In genomic region chr16:2470603-2471015, GRCh38 we compare ENCODE assay signal across 9 cellular contexts. TPM values are rescaled to one million over a fixed set of nuclear protein-coding genes. Genes with fewer than 3 reads are reported as not detected.
DNase-seq lines count a peak whose midpoint lies in the region; ATAC-seq and TF ChIP-seq lines count a peak whose summit lies in the region.
"Had no signal": no experiment of that assay in that cellular context is flagged by ENCODE, and none has a peak within 500 bp of the region (broad histone marks: within the 10 kb centered on the region; RNA-seq: fewer than 3 reads in every experiment).

No MANE protein-coding gene starts in this region.

- H3K9me1 ChIP-seq in IMR-90 (ENCODE audit: insufficient read depth, low read length), result peaks cover 8% of the 10 kb centered on the region

- H3K4me1 ChIP-seq in A673 (ENCODE audit: insufficient read depth, low read length, poor library complexity, severe bottlenecking) (peaks cover 63% of the 10 kb centered on the region), IMR-90 (ENCODE audit: control insufficient read depth, insufficient read depth, low read length) (peaks cover 21% of the 10 kb centered on the region), gastroesophageal sphincter (peaks cover 0 to 73% (median 41%) of the 10 kb centered on the region in 3 donors)
- peaks cover 31% of the 10 kb centered on the region for H3K4me1 ChIP-seq in CD8-positive, alpha-beta T cell (ENCODE audit: insufficient read depth, low read length)

- H4K20me1 ChIP-seq in IMR-90 (ENCODE audit: insufficient read depth, low read length), result 0 out of 2 replicates have a peak, but pooled peaks cover 5% of the 10 kb centered on the region

- H3K4me3 Mint-ChIP-seq in CD8-positive, alpha-beta T cell, result no peak overlapping the region

- peak overlapping the region; percentile 88 for H2AK9ac ChIP-seq in IMR-90 (replicated peaks; ENCODE audit: low read depth, low read length, poor library complexity)

- TF ChIP-seq CTCF in A673 (conservative IDR thresholded peaks at IDR 0.05; ENCODE audit: low read depth, low read length), result no peak
- no peak for TF ChIP-seq CTCF in IMR-90 (conservative IDR thresholded peaks at IDR 0.05; ENCODE audit: low read depth, low read length)
- TF ChIP-seq CTCF in CD8-positive, alpha-beta T cell (IDR thresholded peaks at IDR 0.05), result no peak
- TF ChIP-seq CTCF in gastroesophageal sphincter (IDR thresholded peaks at IDR 0.05), result no peak

- H3K27ac Mint-ChIP-seq in CD8-positive, alpha-beta T cell, result no peak overlapping the region
- H3K27ac Mint-ChIP-seq: effector memory CD8-positive, alpha-beta T cell had no signal

- H3K27me3 Mint-ChIP-seq in CD8-positive, alpha-beta T cell (ENCODE audit: low read depth), result peaks cover 28% of the 10 kb centered on the region

- peaks cover 19% of the 10 kb centered on the region for H3K4me1 Mint-ChIP-seq in CD8-positive, alpha-beta T cell (ENCODE audit: low read depth)

- DNase-seq in A673 (ENCODE audit: low spot score) (peak; percentile 54), IMR-90 (no peak)
- DNase-seq in CD8-positive, alpha-beta T cell, result no peak
- DNase-seq: effector memory CD8-positive, alpha-beta T cell; uterus had no signal

- H3K4me3 ChIP-seq in A673 (ENCODE audit: low read depth, low read length, poor library complexity, severe bottlenecking), result peak overlapping the region; percentile 46
- H3K4me3 ChIP-seq in IMR-90 (ENCODE audit: insufficient read depth, low read depth, low read length), result no peak overlapping the region
- H3K4me3 ChIP-seq in CD8-positive, alpha-beta T cell (ENCODE audit: low read depth, low read length), result no peak overlapping the region
- H3K4me3 ChIP-seq in gastroesophageal sphincter, result peak overlapping the region in 1 of 2 donors; percentile 43
- H3K4me3 ChIP-seq: uterus had no signal

- no peak for ATAC-seq in IMR-90 (ENCODE audit: low read depth)
- ATAC-seq in CD8-positive, alpha-beta T cell, result no peak
- no peak for ATAC-seq in gastroesophageal sphincter
- no peak for ATAC-seq in HG03095 (IDR thresholded peaks at IDR 0.05; ENCODE audit: unreplicated experiment)
- ATAC-seq: effector memory CD8-positive, alpha-beta T cell had no signal

- no peak overlapping the region; the same call in 1 of the 2 replicates for H3K4me2 ChIP-seq in IMR-90 (ENCODE audit: low read depth, low read length)

- H2AK5ac ChIP-seq in IMR-90 (ENCODE audit: low read depth, low read length), result no peak overlapping the region

- no peak overlapping the region for H3K56ac ChIP-seq in IMR-90 (ENCODE audit: extremely low read depth, insufficient read depth, low read length)

- no peak for TF ChIP-seq RAD21 in IMR-90 (IDR thresholded peaks at IDR 0.05; ENCODE audit: low read length)

- BruUV-seq in A673 (replicated peaks; lab: Mats Ljungman, UMichigan) (no TSS peak), IMR-90 (replicated peaks; lab: Mats Ljungman, UMichigan) (no TSS peak)

- peak overlapping the region; percentile 97 for H3K27ac ChIP-seq in A673 (ENCODE audit: low read depth, low read length, poor library complexity, severe bottlenecking)
- H3K27ac ChIP-seq in IMR-90 (ENCODE audit: insufficient read depth, low read length), result no peak overlapping the region
- H3K27ac ChIP-seq in angular gyrus (ENCODE audit: low read depth, low read length), result peak overlapping the region; percentile 45
- H3K27ac ChIP-seq in CD8-positive, alpha-beta T cell (ENCODE audit: low read depth, low read length), result no peak overlapping the region
- H3K27ac ChIP-seq in gastroesophageal sphincter, result peak overlapping the region in 1 of 4 donors; percentile 29

- peak overlapping the region; percentile 17; the same call in 1 of the 2 replicates for H4K91ac ChIP-seq in IMR-90 (ENCODE audit: insufficient read depth, low read depth, low read length)

- no peak overlapping the region for H3K18ac ChIP-seq in IMR-90 (ENCODE audit: low read depth, low read length)

- H3K9me3 ChIP-seq in A673 (ENCODE audit: low read depth, low read length, poor library complexity, severe bottlenecking) (no peaks in the 10 kb centered on the region), IMR-90 (ENCODE audit: control insufficient read depth, insufficient read depth, low read length) (no peaks in the 10 kb centered on the region), gastroesophageal sphincter (no peaks in the 10 kb centered on the region)
- H3K9me3 ChIP-seq in CD8-positive, alpha-beta T cell (ENCODE audit: low read length), result no peaks in the 10 kb centered on the region
- H3K9me3 ChIP-seq: uterus had no signal

- no peak overlapping the region for H3K9ac ChIP-seq in IMR-90 (ENCODE audit: low read depth, low read length)

- POLR2A ChIA-PET in A673 (lab: Charles Lee; ENCODE audit: low non-redundant PET), result interaction anchor here (0.6 kb wide), 1 partner anchor 212 kb away, joined by 6 read pairs; the partner anchor contains the start of gene KCTD5
- POLR2A ChIA-PET in IMR-90 (lab: Charles Lee; ENCODE audit: unreplicated experiment), result interaction anchor here (1.0 kb wide), 1 partner anchor 41 kb away, joined by 3 read pairs; no protein-coding TSS in a partner anchor
- POLR2A ChIA-PET in CD8-positive, alpha-beta T cell (lab: Charles Lee), result interaction anchor here (2.2 kb wide), 1 partner anchor 11 kb away, joined by 6 read pairs; the partner anchor contains the start of gene TEDC2

- H3K4ac ChIP-seq in IMR-90 (ENCODE audit: low read depth, low read length), result 0 out of 2 replicates have a peak overlapping the region, but pooled peaks have one; percentile 7

- TF ChIP-seq POLR2A in IMR-90 (IDR thresholded peaks at IDR 0.05; ENCODE audit: low read depth, low read length) (no peak), gastroesophageal sphincter (IDR thresholded peaks at IDR 0.05) (no peak)

- 28% methylated on average over 5 of the region's 9 CpGs; no CpG with 5 or more reads in 1 of the 2 experiments for WGBS in IMR-90 (ENCODE audit: extremely low coverage in 2 of 2, insufficient read length in 1 of 2), 2 experiments
- 70% methylated on average over 2 of the region's 9 CpGs; no CpG with 5 or more reads in 1 of the 2 donors for WGBS in gastroesophageal sphincter (ENCODE audit: low coverage in 1 of 2), 2 donors

- peaks cover 5 to 28% of the 10 kb centered on the region in 2 experiments; a peak in 2 of 4 replicates for H3K79me1 ChIP-seq in IMR-90 (ENCODE audit: low read depth in 1 of 2, low read length in 2 of 2)

- in situ Hi-C loops in IMR-90 (cut with MboI; ENCODE audit: low sequenced_read_pairs), result no loop called here

- peak overlapping the region; percentile 32 for H2AFZ ChIP-seq in IMR-90 (replicated peaks; ENCODE audit: low read length, poor library complexity)

- CTCF ChIA-PET in A673 (lab: Charles Lee) (interaction anchor here (1.1 kb wide), 1 partner anchor 31 kb away, joined by 7 read pairs; no protein-coding TSS in a partner anchor), IMR-90 (lab: Yijun Ruan, JAX) (no interaction called here)
- CTCF ChIA-PET in CD8-positive, alpha-beta T cell (lab: Charles Lee), result interaction anchor here (0.8 to 1.5 kb wide), 2 partner anchors 16 to 30 kb away, joined by 3 read pairs; no protein-coding TSS in a partner anchor

- H2BK5ac ChIP-seq in IMR-90 (ENCODE audit: low read depth, low read length, poor library complexity, severe bottlenecking), result no peak overlapping the region

- no peak overlapping the region for H2BK15ac ChIP-seq in IMR-90 (ENCODE audit: low read depth, low read length)

- peak overlapping the region in 1 of 2 experiments; percentile 6; a peak in 1 of 4 replicates for H4K8ac ChIP-seq in IMR-90 (ENCODE audit: low read depth in 2 of 2, low read length in 2 of 2)

- peak overlapping the region; percentile 24; the same call in 1 of the 2 replicates for H3K23ac ChIP-seq in IMR-90 (ENCODE audit: low read depth, low read length)

- H2BK120ac ChIP-seq in IMR-90 (ENCODE audit: low read depth, low read length), result no peak overlapping the region

- peak overlapping the region; percentile 25; the same call in 1 of the 2 replicates for H4K5ac ChIP-seq in IMR-90 (ENCODE audit: low read depth, low read length)

- H3K27me3 ChIP-seq in A673 (replicated peaks; ENCODE audit: insufficient read depth, low read depth, low read length, poor library complexity) (no peaks in the 10 kb centered on the region), IMR-90 (ENCODE audit: control insufficient read depth, insufficient read depth, low read length) (no peaks in the 10 kb centered on the region; the same call in 1 of the 2 replicates), gastroesophageal sphincter (peaks cover 67% of the 10 kb centered on the region)
- peaks cover 30% of the 10 kb centered on the region for H3K27me3 ChIP-seq in CD8-positive, alpha-beta T cell (ENCODE audit: insufficient read depth, low read length)

- H3K9me3 Mint-ChIP-seq in CD8-positive, alpha-beta T cell, result no peaks in the 10 kb centered on the region
- H3K9me3 Mint-ChIP-seq: effector memory CD8-positive, alpha-beta T cell had no signal

- intact Hi-C loops in A673 (cut with micrococcal nuclease; ENCODE audit: unreplicated experiment), result no loop called here
- intact Hi-C loops in IMR-90 (cut with micrococcal nuclease), result no loop called here
- intact Hi-C loops in CD8-positive, alpha-beta T cell (cut with DNase I, micrococcal nuclease), result no loop called here

- H2BK20ac ChIP-seq in IMR-90 (ENCODE audit: low read depth, low read length), result no peak overlapping the region

- dilution Hi-C loops in IMR-90 (cut with HindIII; ENCODE audit: low sequenced_read_pairs, unreplicated experiment), result no loop called here

- no peaks in the 10 kb centered on the region for H3K36me3 Mint-ChIP-seq in CD8-positive, alpha-beta T cell

- H3K36me3 ChIP-seq in A673 (ENCODE audit: insufficient read depth, low read length, poor library complexity, severe bottlenecking), result no peaks in the 10 kb centered on the region
- no peaks in the 10 kb centered on the region for H3K36me3 ChIP-seq in IMR-90 (ENCODE audit: control insufficient read depth, insufficient read depth, low read length)
- no peaks in the 10 kb centered on the region for H3K36me3 ChIP-seq in CD8-positive, alpha-beta T cell (ENCODE audit: insufficient read depth, low read length)
- H3K36me3 ChIP-seq in gastroesophageal sphincter, result no peaks in the 10 kb centered on the region
- H3K36me3 ChIP-seq: uterus had no signal

- no peak for TF ChIP-seq EP300 in gastroesophageal sphincter (IDR thresholded peaks at IDR 0.05)

- H3K14ac ChIP-seq in IMR-90 (replicated peaks; ENCODE audit: low read depth, low read length), result peak overlapping the region; percentile 66; the same call in 1 of the 2 replicates

RNA-seq across cellular contexts. Expression of gene NTN3, which starts 0.5 kb away (rescaled TPM):
- total RNA-seq in A673 (2021), result 1.6 and 2.9 TPM in 2 replicates
- total RNA-seq in IMR-90 (2012; rRNA removed), result 0.18 and 0.28 TPM in 2 replicates
- 0.38 and 0.72 TPM in 2 replicates for polyA plus RNA-seq in IMR-90 (2012; rRNA removed)
- 0.44 and 0.96 TPM in 2 replicates for polyA plus RNA-seq in IMR-90 (2012; cell fraction: cytosol; rRNA removed)
- polyA plus RNA-seq in IMR-90 (2012; cell fraction: nucleus; rRNA removed; ENCODE audit: low replicate concordance), result 0.72 and 2.1 TPM in 2 replicates
- total RNA-seq in CD8-positive, alpha-beta T cell, result not detected
- not detected for total RNA-seq in gastroesophageal sphincter
- total RNA-seq: RPMI7951 had no signal

RNA-seq across cellular contexts. Expression of gene TBC1D24, which starts 4.3 kb away (rescaled TPM):
- 24.2 and 27.1 TPM in 2 replicates for total RNA-seq in A673 (2021)
- total RNA-seq in IMR-90 (2012; rRNA removed), result 7.5 and 8.6 TPM in 2 replicates
- polyA plus RNA-seq in IMR-90 (2012; rRNA removed), result 13.4 and 16.2 TPM in 2 replicates
- 6.5 and 11.7 TPM in 2 replicates for polyA plus RNA-seq in IMR-90 (2012; cell fraction: cytosol; rRNA removed)
- polyA plus RNA-seq in IMR-90 (2012; cell fraction: nucleus; rRNA removed; ENCODE audit: low replicate concordance), result 28.4 and 53.0 TPM in 2 replicates
- 1 to 10 TPM; 2.8 to 3.8 TPM for total RNA-seq in CD8-positive, alpha-beta T cell
- total RNA-seq in gastroesophageal sphincter, result 10 to 100 TPM in 3 of 4 donors, 1 to 10 TPM in 1; 6.2 to 18.4 (median 14.2) TPM

RNA-seq across cellular contexts. Expression of gene TEDC2, which starts 10.7 kb away (rescaled TPM):
- total RNA-seq in A673 (2021) (48.5 and 51.9 TPM in 2 replicates), IMR-90 (2012; rRNA removed) (3.6 TPM in 2 replicates), gastroesophageal sphincter (1 to 10 TPM in 2 of 4 donors, not detected in 2; 1.0 to 2.5 TPM)
- 7.3 and 10.8 TPM in 2 replicates for polyA plus RNA-seq in IMR-90 (2012; rRNA removed)
- 5.2 and 6.1 TPM in 2 replicates for polyA plus RNA-seq in IMR-90 (2012; cell fraction: cytosol; rRNA removed)
- polyA plus RNA-seq in IMR-90 (2012; cell fraction: nucleus; rRNA removed; ENCODE audit: low replicate concordance), result 17.1 and 61.0 TPM in 2 replicates
- under 1 TPM; 0.30 to 0.69 TPM for total RNA-seq in CD8-positive, alpha-beta T cell

RNA-seq across cellular contexts. Expression of gene CCNF, which starts 41.4 kb away (rescaled TPM):
- total RNA-seq in A673 (2021) (71.7 and 76.1 TPM in 2 replicates), IMR-90 (2012; rRNA removed) (19.2 and 20.1 TPM in 2 replicates), gastroesophageal sphincter (1 to 10 TPM in 2 of 4 donors, under 1 TPM in 2; 0.27 to 2.1 (median 0.82) TPM)
- polyA plus RNA-seq in IMR-90 (2012; rRNA removed), result 7.8 and 8.2 TPM in 2 replicates
- polyA plus RNA-seq in IMR-90 (2012; cell fraction: cytosol; rRNA removed), result 5.4 and 6.1 TPM in 2 replicates
- 7.7 and 18.3 TPM in 2 replicates for polyA plus RNA-seq in IMR-90 (2012; cell fraction: nucleus; rRNA removed; ENCODE audit: low replicate concordance)
- total RNA-seq in CD8-positive, alpha-beta T cell, result 1 to 10 TPM in 1 of 2 experiments, under 1 TPM in 1; 0.61 to 1.2 TPM

RNA-seq across cellular contexts. Expression of gene ATP6V0C, which starts 43.1 kb away (rescaled TPM):
- total RNA-seq in A673 (2021), result 231 and 252 TPM in 2 replicates
- total RNA-seq in IMR-90 (2012; rRNA removed), result 8.4 and 8.6 TPM in 2 replicates
- polyA plus RNA-seq in IMR-90 (2012; rRNA removed), result 107 and 108 TPM in 2 replicates
- 182 and 333 TPM in 2 replicates for polyA plus RNA-seq in IMR-90 (2012; cell fraction: cytosol; rRNA removed)
- polyA plus RNA-seq in IMR-90 (2012; cell fraction: nucleus; rRNA removed; ENCODE audit: low replicate concordance), result 64.7 and 163 TPM in 2 replicates
- total RNA-seq in CD8-positive, alpha-beta T cell, result 100 to 1,000 TPM; 260 TPM
- total RNA-seq in gastroesophageal sphincter, result 10 to 100 TPM; 37.5 to 62.2 (median 50.9) TPM

Comparison
In these comparisons a context has a peak if more than half of its experiments do, and no peak if none do; other contexts are left out.
1. H3K27ac ChIP-seq: peak in A673 (single experiment) and angular gyrus (single experiment); none in IMR-90 (single experiment) and CD8-positive, alpha-beta T cell (single experiment).
2. RNA of gene TEDC2, which starts 10.7 kb away (total RNA-seq): 48.5 to 51.9 TPM in A673; 3.6 TPM in IMR-90, 1.0 to 2.5 TPM in gastroesophageal sphincter and 0.30 to 0.69 TPM in CD8-positive, alpha-beta T cell; every median in the first group is over 10 times any median in the second.